14 cellular contexts compared by ENCODE assay signal in the genomic region with DNA sequence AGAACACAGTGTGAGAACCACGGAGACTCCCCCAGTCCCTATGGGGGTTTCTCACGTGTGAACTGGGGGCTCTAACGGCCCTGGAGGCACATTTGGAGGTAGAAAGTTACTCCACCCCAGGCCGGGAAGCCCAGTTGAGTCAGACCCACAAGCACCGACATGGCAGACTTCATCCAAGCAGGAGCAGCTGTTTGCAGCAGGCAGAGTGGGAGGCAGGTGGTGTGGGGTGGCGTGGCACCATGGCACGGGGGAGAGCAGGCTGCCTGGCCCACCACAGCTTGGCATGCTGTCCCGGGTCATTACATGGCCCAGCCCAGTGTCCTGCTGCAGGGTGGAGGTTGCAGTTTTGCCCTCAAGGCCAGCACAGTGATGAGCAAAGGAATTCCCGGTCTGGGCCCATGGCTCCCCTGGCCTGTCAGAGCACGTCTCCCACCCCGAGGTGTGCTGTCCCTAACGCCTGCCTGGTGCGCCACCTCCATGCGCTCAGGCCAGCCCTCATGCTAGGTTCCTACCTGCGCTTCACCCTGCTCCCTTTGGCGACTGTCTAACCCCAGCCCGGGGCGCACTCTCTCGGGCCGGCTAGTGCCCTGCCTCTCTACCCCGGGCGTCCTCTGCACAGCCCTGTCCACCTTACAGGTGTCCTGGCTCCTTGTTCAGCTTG.
DNase-seq lines count a peak whose midpoint lies in the region; ATAC-seq, FAIRE-seq and TF ChIP-seq lines count a peak whose summit lies in the region.
"Had no signal": no experiment of that assay in that cellular context is flagged by ENCODE, and none has a peak within 500 bp of the region (broad histone marks: within the 10 kb centered on the region; RNA-seq: fewer than 3 reads in every experiment).

No MANE protein-coding gene starts in this region.

- ATAC-seq in RWPE2 (ENCODE audit: low read depth) (peak; percentile 59), sciatic nerve (peak; percentile 5)

- POLR2A ChIA-PET in A673 (lab: Charles Lee; ENCODE audit: low non-redundant PET) = interaction anchor here (0.5 kb wide), 1 partner anchor 46 kb away, joined by 3 read pairs; no protein-coding TSS in a partner anchor

- H3K4me3 ChIP-seq in RWPE2 (ENCODE audit: severe bottlenecking) = no peak overlapping the region
- H3K4me3 ChIP-seq in keratinocyte (ENCODE audit: control insufficient read depth in 2 of 3, extremely low read depth in 1 of 3, insufficient read depth in 2 of 3, low read depth in 1 of 3, low read length in 3 of 3) = peak overlapping the region in 1 of 3 experiments; percentile 46
- no peak overlapping the region for H3K4me3 ChIP-seq in A673 (ENCODE audit: low read depth, low read length, poor library complexity, severe bottlenecking)
- H3K4me3 ChIP-seq in effector memory CD4-positive, alpha-beta T cell (ENCODE audit: insufficient read depth, low read depth, low read length, poor library complexity, severe bottlenecking) = no peak overlapping the region
- H3K4me3 ChIP-seq: BLaER1, HAP-1 had no signal

- dilution Hi-C loops in keratinocyte (cut with MboI; ENCODE audit: extremely low pct_ligation_motif_present, low sequenced_read_pairs) = no loop called here

- BruUV-seq in A673 (replicated peaks; lab: Mats Ljungman, UMichigan) = no TSS peak

- no peaks in the 10 kb centered on the region for H4K20me1 ChIP-seq in keratinocyte (ENCODE audit: control insufficient read depth, extremely low read depth, insufficient read depth, low read length)

- H2AFZ ChIP-seq in keratinocyte (ENCODE audit: control insufficient read depth, low read length) = peak overlapping the region; percentile 60

- CTCF ChIA-PET in A673 (lab: Charles Lee) = no interaction called here

- intact Hi-C loops in sciatic nerve (cut with DNase I) = no loop called here
- intact Hi-C loops in A673 (cut with micrococcal nuclease; ENCODE audit: unreplicated experiment) = no loop called here

- FAIRE-seq in HTR-8/SVneo (lab: Jason Lieb, UNC) (peak; percentile 46), keratinocyte (lab: Jason Lieb, UNC) (peak; percentile 76)
- FAIRE-seq: RCC 7860 had no signal

- H3K4me2 ChIP-seq in keratinocyte (ENCODE audit: control insufficient read depth, extremely low read depth, insufficient read depth, low read depth, low read length) = peak overlapping the region; percentile 50
- H3K4me2 ChIP-seq: BLaER1 had no signal

- peak overlapping the region; percentile 58 for H3K9ac ChIP-seq in keratinocyte (ENCODE audit: control insufficient read depth, extremely low read depth, insufficient read depth, low read length)
- H3K9ac ChIP-seq: BLaER1 had no signal

- TF ChIP-seq CTCF in RWPE2 (IDR thresholded peaks at IDR 0.05; ENCODE audit: poor library complexity, severe bottlenecking) = no peak
- no peak for TF ChIP-seq CTCF in keratinocyte (optimal IDR thresholded peaks at IDR 0.05 in 1 of 3, IDR thresholded peaks at IDR 0.05 in 1 of 3, conservative IDR thresholded peaks at IDR 0.05 in 1 of 3; ENCODE audit: extremely low read depth in 1 of 3, insufficient read depth in 2 of 3, low read length in 3 of 3)
- no peak for TF ChIP-seq CTCF in A673 (conservative IDR thresholded peaks at IDR 0.05; ENCODE audit: low read depth, low read length)

- H3K4me1 ChIP-seq in RWPE2 (ENCODE audit: insufficient read depth, poor library complexity, severe bottlenecking) (peaks cover 10% of the 10 kb centered on the region), keratinocyte (ENCODE audit: control insufficient read depth, extremely low read depth, insufficient read depth, low read length) (peaks cover 18% of the 10 kb centered on the region), A673 (ENCODE audit: insufficient read depth, low read length, poor library complexity, severe bottlenecking) (peaks cover 7% of the 10 kb centered on the region)
- H3K4me1 ChIP-seq in effector memory CD4-positive, alpha-beta T cell (ENCODE audit: control insufficient read depth, insufficient read depth, low read length, poor library complexity, severe bottlenecking) = peaks cover 4% of the 10 kb centered on the region
- H3K4me1 ChIP-seq: HAP-1 had no signal

- H3K36me3 ChIP-seq in RWPE2 (ENCODE audit: low read depth) (no peaks in the 10 kb centered on the region), keratinocyte (ENCODE audit: control insufficient read depth in 2 of 2, extremely low read depth in 1 of 2, insufficient read depth in 2 of 2, low read length in 2 of 2) (no peaks in the 10 kb centered on the region), A673 (ENCODE audit: insufficient read depth, low read length, poor library complexity, severe bottlenecking) (no peaks in the 10 kb centered on the region)
- H3K36me3 ChIP-seq in effector memory CD4-positive, alpha-beta T cell (ENCODE audit: control insufficient read depth, insufficient read depth, low read length) = no peaks in the 10 kb centered on the region
- H3K36me3 ChIP-seq: BLaER1, HAP-1 had no signal

- H3K9me1 ChIP-seq in keratinocyte (ENCODE audit: control insufficient read depth, extremely low read depth, insufficient read depth, low read length) = no peaks in the 10 kb centered on the region

- no peaks in the 10 kb centered on the region for H3K9me3 ChIP-seq in RWPE2 (ENCODE audit: severe bottlenecking)
- H3K9me3 ChIP-seq in keratinocyte (ENCODE audit: control insufficient read depth, low read depth, low read length) = no peaks in the 10 kb centered on the region
- no peaks in the 10 kb centered on the region for H3K9me3 ChIP-seq in A673 (ENCODE audit: low read depth, low read length, poor library complexity, severe bottlenecking)
- no peaks in the 10 kb centered on the region for H3K9me3 ChIP-seq in effector memory CD4-positive, alpha-beta T cell (ENCODE audit: control insufficient read depth, low read length)
- H3K9me3 ChIP-seq: BLaER1, HAP-1 had no signal

- H3K27ac ChIP-seq in RWPE2 (ENCODE audit: poor library complexity, severe bottlenecking) (peak overlapping the region; percentile 23), keratinocyte (ENCODE audit: control insufficient read depth, insufficient read depth, low read length) (peak overlapping the region; percentile 32), A673 (ENCODE audit: low read depth, low read length, poor library complexity, severe bottlenecking) (no peak overlapping the region)
- no peak overlapping the region for H3K27ac ChIP-seq in effector memory CD4-positive, alpha-beta T cell (ENCODE audit: insufficient read depth, low read length, poor library complexity, severe bottlenecking)
- H3K27ac ChIP-seq: BLaER1 had no signal

- H3K79me2 ChIP-seq in keratinocyte (ENCODE audit: control insufficient read depth, insufficient read depth, low read length) = no peaks in the 10 kb centered on the region

- H3K27me3 ChIP-seq in RWPE2 (ENCODE audit: insufficient read depth, poor library complexity, severe bottlenecking) (no peaks in the 10 kb centered on the region), keratinocyte (ENCODE audit: control insufficient read depth, extremely low read depth, insufficient read depth, low read length) (peaks cover 9% of the 10 kb centered on the region), A673 (replicated peaks; ENCODE audit: insufficient read depth, low read depth, low read length, poor library complexity) (no peaks in the 10 kb centered on the region)
- no peaks in the 10 kb centered on the region for H3K27me3 ChIP-seq in effector memory CD4-positive, alpha-beta T cell (replicated peaks; ENCODE audit: control insufficient read depth, insufficient read depth, low read length, poor library complexity, severe bottlenecking)

- DNase-seq in HTR-8/SVneo (ENCODE audit: insufficient read length, low spot score) (no peak), RWPE2 (ENCODE audit: low spot score) (no peak), keratinocyte (ENCODE audit: low read depth, low spot score) (peak; percentile 40), sciatic nerve (ENCODE audit: low spot score) (no peak), NCI-H345 treated with DMSO at 0.1 percent for 48 hours (lab: John Stamatoyannopoulos, UW; ENCODE audit: unreplicated experiment) (no peak), A673 (ENCODE audit: low spot score) (no peak)
- DNase-seq in effector memory CD4-positive, alpha-beta T cell = no peak
- DNase-seq: DMS153, NCI-H2107, NCI-H446, SW 1271 had no signal

Comparison
In these comparisons a context has a peak if more than half of its experiments do, and no peak if none do; other contexts are left out.
1. H3K27ac ChIP-seq: peak in RWPE2 (single experiment) and keratinocyte (single experiment); none in A673 (single experiment) and effector memory CD4-positive, alpha-beta T cell (single experiment).